ENCODE assay signal across 25 cellular contexts in the genomic region with DNA sequence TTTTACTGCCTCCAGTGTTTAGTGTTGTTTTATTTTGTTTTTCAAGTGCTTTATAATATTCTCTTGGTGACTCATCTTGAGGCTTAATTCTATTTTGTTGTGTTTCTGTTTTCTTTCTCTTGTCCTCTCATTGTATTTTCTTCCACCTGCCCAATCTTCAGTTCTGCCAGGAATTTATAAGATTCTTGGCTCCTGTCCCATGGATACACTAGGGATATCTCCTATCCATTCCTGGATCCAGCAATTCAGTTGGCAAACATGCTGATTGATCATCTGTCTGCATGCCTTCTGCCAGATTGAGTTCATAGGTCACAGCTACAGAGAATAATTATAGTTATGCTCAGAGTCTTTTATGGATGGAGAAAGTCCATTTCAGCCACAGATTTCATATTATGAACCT.
DNase-seq lines count a peak whose midpoint lies in the region; ATAC-seq and TF ChIP-seq lines count a peak whose summit lies in the region.
"Had no signal": no experiment of that assay in that cellular context is flagged by ENCODE, and none has a peak within 500 bp of the region (broad histone marks: within the 10 kb centered on the region; RNA-seq: fewer than 3 reads in every experiment).

No MANE protein-coding gene starts in this region.

- peaks cover 2% of the 10 kb centered on the region for H3K4me1 ChIP-seq in BE2C
- H3K4me1 ChIP-seq: A549 had no signal

- H3K36me3 ChIP-seq in BE2C: no peaks in the 10 kb centered on the region
- H3K36me3 ChIP-seq in MG63: no peaks in the 10 kb centered on the region
- H3K36me3 ChIP-seq: cardiac muscle cell, ovary had no signal

- H3K27me3 Mint-ChIP-seq in WTC11 (ENCODE audit: low read depth): no peaks in the 10 kb centered on the region
- H3K27me3 Mint-ChIP-seq: activated CD4-positive, alpha-beta memory T cell treated with anti-CD3 and anti-CD28 coated beads, Interleukin-2, amount 10 ng/mL, durations not matched to agents 7 days and 5 days; activated T-cell treated with anti-CD3 and anti-CD28 coated beads, Interleukin-2, amount 50 U/mL, for 24 hours had no signal

- H3K4me3 ChIP-seq in BE2C (ENCODE audit: low read depth, low read length) (no peak overlapping the region), MG63 (no peak overlapping the region)
- H3K4me3 ChIP-seq: A549, cardiac muscle cell, dorsolateral prefrontal cortex, GM23248, ovary had no signal

- H3K27me3 ChIP-seq in BE2C (no peaks in the 10 kb centered on the region), MG63 (no peaks in the 10 kb centered on the region)
- H3K27me3 ChIP-seq: cardiac muscle cell, dorsolateral prefrontal cortex, ovary had no signal

- no peaks in the 10 kb centered on the region for H3K9me3 Mint-ChIP-seq in WTC11
- H3K9me3 Mint-ChIP-seq: activated T-cell treated with anti-CD3 and anti-CD28 coated beads, Interleukin-2, amount 50 U/mL, for 24 hours; naive thymus-derived CD8-positive, alpha-beta T cell had no signal

- CTCF ChIA-PET in WTC11 (lab: Charles Lee): no interaction called here

- ATAC-seq in WTC11: no peak
- ATAC-seq in HG02840 (IDR thresholded peaks at IDR 0.05; ENCODE audit: low FRiP score, unreplicated experiment): no peak
- ATAC-seq in HG02870 (IDR thresholded peaks at IDR 0.05; ENCODE audit: unreplicated experiment): no peak
- ATAC-seq: A549; naive thymus-derived CD8-positive, alpha-beta T cell; Panc1; sciatic nerve had no signal

- TF ChIP-seq CTCF in BE2C (IDR thresholded peaks at IDR 0.05; ENCODE audit: low read depth, low read length): no peak
- no peak for TF ChIP-seq CTCF in WTC11 (IDR thresholded peaks at IDR 0.05)

- POLR2A ChIA-PET in WTC11 (lab: Charles Lee): no interaction called here

- DNase-seq in BE2C: peak; percentile 61
- peak; percentile 19 for DNase-seq in MG63
- peak; percentile 55 for DNase-seq in NCI-H748 treated with DMSO at 0.1 percent for 48 hours (lab: John Stamatoyannopoulos, UW)
- DNase-seq in fibroblast of peridontal ligament (ENCODE audit: extremely low read depth): peak; percentile 31
- no peak for DNase-seq in WTC11 (ENCODE audit: low spot score)
- no peak for DNase-seq in activated CD8-positive, alpha-beta memory T cell treated with anti-CD3 and anti-CD28 coated beads, Interleukin-2, amount 50 U/mL, for 4 hours
- DNase-seq: activated CD4-positive, alpha-beta memory T cell treated with anti-CD3 and anti-CD28 coated beads, Interleukin-2, amount 10 ng/mL, durations not matched to agents 7 days and 5 days; activated CD4-positive, CD25-positive, alpha-beta regulatory T cell; activated naive CD4-positive, alpha-beta T cell treated with Interleukin-2 at 50 U/mL for 16 hours; activated T-cell treated with anti-CD3 and anti-CD28 coated beads, Interleukin-2, amount 50 U/mL, for 24 hours; amygdala; dorsolateral prefrontal cortex; GDM1; GM23248; IMR-90; naive thymus-derived CD8-positive, alpha-beta T cell; NCI-H82; ovary; T1000 had no signal

- no peaks in the 10 kb centered on the region for H3K9me3 ChIP-seq in BE2C
- no peaks in the 10 kb centered on the region for H3K9me3 ChIP-seq in MG63
- H3K9me3 ChIP-seq: A549, ovary had no signal

- H3K36me3 Mint-ChIP-seq in WTC11: no peaks in the 10 kb centered on the region
- H3K36me3 Mint-ChIP-seq: naive thymus-derived CD8-positive, alpha-beta T cell had no signal

- no peak overlapping the region for H3K27ac Mint-ChIP-seq in WTC11
- H3K27ac Mint-ChIP-seq: activated CD4-positive, alpha-beta memory T cell treated with anti-CD3 and anti-CD28 coated beads, Interleukin-2, amount 10 ng/mL, durations not matched to agents 7 days and 5 days; activated T-cell treated with anti-CD3 and anti-CD28 coated beads, Interleukin-2, amount 50 U/mL, for 24 hours; naive thymus-derived CD8-positive, alpha-beta T cell had no signal

- no peaks in the 10 kb centered on the region for H3K4me1 Mint-ChIP-seq in WTC11
- H3K4me1 Mint-ChIP-seq: activated CD4-positive, alpha-beta memory T cell treated with anti-CD3 and anti-CD28 coated beads, Interleukin-2, amount 10 ng/mL, durations not matched to agents 7 days and 5 days; naive thymus-derived CD8-positive, alpha-beta T cell had no signal

- no peak overlapping the region for H3K4me3 Mint-ChIP-seq in WTC11
- H3K4me3 Mint-ChIP-seq: activated CD4-positive, alpha-beta memory T cell treated with anti-CD3 and anti-CD28 coated beads, Interleukin-2, amount 10 ng/mL, durations not matched to agents 7 days and 5 days; activated T-cell treated with anti-CD3 and anti-CD28 coated beads, Interleukin-2, amount 50 U/mL, for 24 hours; naive thymus-derived CD8-positive, alpha-beta T cell had no signal

TF ChIP-seq in WTC11, 78 proteins besides CTCF, POLR2A, EP300 and RAD21 (continues in another document):
- TF ChIP-seq GABPB1 (CRISPR knock-in tag; IDR thresholded peaks at IDR 0.05) (no peak), PRRX2 (CRISPR knock-in tag; IDR thresholded peaks at IDR 0.05) (no peak), RORB (CRISPR knock-in tag; IDR thresholded peaks at IDR 0.05) (no peak), ZNF232 (CRISPR knock-in tag; IDR thresholded peaks at IDR 0.05) (no peak)
- TF ChIP-seq, protein P1, sequence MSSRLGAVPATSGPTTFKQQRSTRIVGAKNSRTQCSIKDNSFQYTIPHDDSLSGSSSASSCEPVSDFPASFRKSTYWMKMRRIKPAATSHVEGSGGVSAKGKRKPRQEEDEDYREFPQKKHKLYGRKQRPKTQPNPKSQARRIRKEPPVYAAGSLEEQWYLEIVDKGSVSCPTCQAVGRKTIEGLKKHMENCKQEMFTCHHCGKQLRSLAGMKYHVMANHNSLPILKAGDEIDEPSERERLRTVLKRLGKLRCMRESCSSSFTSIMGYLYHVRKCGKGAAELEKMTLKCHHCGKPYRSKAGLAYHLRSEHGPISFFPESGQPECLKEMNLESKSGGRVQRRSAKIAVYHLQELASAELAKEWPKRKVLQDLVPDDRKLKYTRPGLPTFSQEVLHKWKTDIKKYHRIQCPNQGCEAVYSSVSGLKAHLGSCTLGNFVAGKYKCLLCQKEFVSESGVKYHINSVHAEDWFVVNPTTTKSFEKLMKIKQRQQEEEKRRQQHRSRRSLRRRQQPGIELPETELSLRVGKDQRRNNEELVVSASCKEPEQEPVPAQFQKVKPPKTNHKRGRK (CRISPR knock-in tag; IDR thresholded peaks at IDR 0.05; ENCODE audit: borderline replicate concordance): no peak
- TF ChIP-seq, protein P2, sequence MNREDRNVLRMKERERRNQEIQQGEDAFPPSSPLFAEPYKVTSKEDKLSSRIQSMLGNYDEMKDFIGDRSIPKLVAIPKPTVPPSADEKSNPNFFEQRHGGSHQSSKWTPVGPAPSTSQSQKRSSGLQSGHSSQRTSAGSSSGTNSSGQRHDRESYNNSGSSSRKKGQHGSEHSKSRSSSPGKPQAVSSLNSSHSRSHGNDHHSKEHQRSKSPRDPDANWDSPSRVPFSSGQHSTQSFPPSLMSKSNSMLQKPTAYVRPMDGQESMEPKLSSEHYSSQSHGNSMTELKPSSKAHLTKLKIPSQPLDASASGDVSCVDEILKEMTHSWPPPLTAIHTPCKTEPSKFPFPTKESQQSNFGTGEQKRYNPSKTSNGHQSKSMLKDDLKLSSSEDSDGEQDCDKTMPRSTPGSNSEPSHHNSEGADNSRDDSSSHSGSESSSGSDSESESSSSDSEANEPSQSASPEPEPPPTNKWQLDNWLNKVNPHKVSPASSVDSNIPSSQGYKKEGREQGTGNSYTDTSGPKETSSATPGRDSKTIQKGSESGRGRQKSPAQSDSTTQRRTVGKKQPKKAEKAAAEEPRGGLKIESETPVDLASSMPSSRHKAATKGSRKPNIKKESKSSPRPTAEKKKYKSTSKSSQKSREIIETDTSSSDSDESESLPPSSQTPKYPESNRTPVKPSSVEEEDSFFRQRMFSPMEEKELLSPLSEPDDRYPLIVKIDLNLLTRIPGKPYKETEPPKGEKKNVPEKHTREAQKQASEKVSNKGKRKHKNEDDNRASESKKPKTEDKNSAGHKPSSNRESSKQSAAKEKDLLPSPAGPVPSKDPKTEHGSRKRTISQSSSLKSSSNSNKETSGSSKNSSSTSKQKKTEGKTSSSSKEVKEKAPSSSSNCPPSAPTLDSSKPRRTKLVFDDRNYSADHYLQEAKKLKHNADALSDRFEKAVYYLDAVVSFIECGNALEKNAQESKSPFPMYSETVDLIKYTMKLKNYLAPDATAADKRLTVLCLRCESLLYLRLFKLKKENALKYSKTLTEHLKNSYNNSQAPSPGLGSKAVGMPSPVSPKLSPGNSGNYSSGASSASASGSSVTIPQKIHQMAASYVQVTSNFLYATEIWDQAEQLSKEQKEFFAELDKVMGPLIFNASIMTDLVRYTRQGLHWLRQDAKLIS (CRISPR knock-in tag; IDR thresholded peaks at IDR 0.05; ENCODE audit: borderline replicate concordance): no peak
- TF ChIP-seq, protein P3, sequence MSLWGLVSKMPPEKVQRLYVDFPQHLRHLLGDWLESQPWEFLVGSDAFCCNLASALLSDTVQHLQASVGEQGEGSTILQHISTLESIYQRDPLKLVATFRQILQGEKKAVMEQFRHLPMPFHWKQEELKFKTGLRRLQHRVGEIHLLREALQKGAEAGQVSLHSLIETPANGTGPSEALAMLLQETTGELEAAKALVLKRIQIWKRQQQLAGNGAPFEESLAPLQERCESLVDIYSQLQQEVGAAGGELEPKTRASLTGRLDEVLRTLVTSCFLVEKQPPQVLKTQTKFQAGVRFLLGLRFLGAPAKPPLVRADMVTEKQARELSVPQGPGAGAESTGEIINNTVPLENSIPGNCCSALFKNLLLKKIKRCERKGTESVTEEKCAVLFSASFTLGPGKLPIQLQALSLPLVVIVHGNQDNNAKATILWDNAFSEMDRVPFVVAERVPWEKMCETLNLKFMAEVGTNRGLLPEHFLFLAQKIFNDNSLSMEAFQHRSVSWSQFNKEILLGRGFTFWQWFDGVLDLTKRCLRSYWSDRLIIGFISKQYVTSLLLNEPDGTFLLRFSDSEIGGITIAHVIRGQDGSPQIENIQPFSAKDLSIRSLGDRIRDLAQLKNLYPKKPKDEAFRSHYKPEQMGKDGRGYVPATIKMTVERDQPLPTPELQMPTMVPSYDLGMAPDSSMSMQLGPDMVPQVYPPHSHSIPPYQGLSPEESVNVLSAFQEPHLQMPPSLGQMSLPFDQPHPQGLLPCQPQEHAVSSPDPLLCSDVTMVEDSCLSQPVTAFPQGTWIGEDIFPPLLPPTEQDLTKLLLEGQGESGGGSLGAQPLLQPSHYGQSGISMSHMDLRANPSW (CRISPR knock-in tag; conservative IDR thresholded peaks at IDR 0.05; ENCODE audit: low read depth): no peak

Comparison
In these comparisons a context has a peak if more than half of its experiments do, and no peak if none do; other contexts are left out.
1. DNase-seq: peak in BE2C (single experiment), MG63 (single experiment), NCI-H748 treated with DMSO at 0.1 percent for 48 hours (single experiment) and fibroblast of peridontal ligament (single experiment); none in WTC11 (single experiment) and activated CD8-positive, alpha-beta memory T cell treated with anti-CD3 and anti-CD28 coated beads, Interleukin-2, amount 50 U/mL, for 4 hours (single experiment).